24 cellular contexts compared by ENCODE assay signal in genomic region chrX:53283567-53283966, GRCh38.
"Had no signal": no experiment of that assay in that cellular context is flagged by ENCODE, and none has a peak within 500 bp of the region (broad histone marks: within the 10 kb centered on the region; RNA-seq: fewer than 3 reads in every experiment).

No MANE protein-coding gene starts in this region.

- H3K9me3 ChIP-seq: gastrocnemius medialis, mucosa of descending colon, prostate gland, right atrium auricular region, thyroid gland had no signal

- H3K4me3 ChIP-seq: coronary artery, gastrocnemius medialis, mucosa of descending colon, neural progenitor cell, prostate gland, right atrium auricular region, smooth muscle cell, thyroid gland had no signal

- H3K27ac Mint-ChIP-seq: effector memory CD8-positive, alpha-beta T cell; mesothelial cell of epicardium; natural killer cell treated with Interleukin-12 subunit alpha and Interleukin-12 subunit beta and Interleukin-15 and Interleukin-18, amount 100 ng/mL, for 72 hours; stimulated activated naive CD8-positive, alpha-beta T cell treated with anti-CD3 and anti-CD28 coated beads, Interleukin-15, amount 100 ng/mL, for 72 hours had no signal

- H3K9me3 Mint-ChIP-seq: effector memory CD8-positive, alpha-beta T cell; naive B cell; natural killer cell treated with Interleukin-12 subunit alpha and Interleukin-12 subunit beta and Interleukin-15 and Interleukin-18, amount 100 ng/mL, for 72 hours; neural progenitor cell; stimulated activated naive CD8-positive, alpha-beta T cell treated with anti-CD3 and anti-CD28 coated beads, Interleukin-15, amount 100 ng/mL, for 72 hours had no signal

- H3K4me3 Mint-ChIP-seq: effector memory CD8-positive, alpha-beta T cell; mesothelial cell of epicardium; naive B cell; natural killer cell treated with Interleukin-12 subunit alpha and Interleukin-12 subunit beta and Interleukin-15 and Interleukin-18, amount 100 ng/mL, for 72 hours; neural progenitor cell; stimulated activated naive CD8-positive, alpha-beta T cell treated with anti-CD3 and anti-CD28 coated beads, Interleukin-15, amount 100 ng/mL, for 72 hours had no signal

- DNase-seq: effector memory CD8-positive, alpha-beta T cell; gastrocnemius medialis; head of caudate nucleus; kidney; mesenchymal stem cell; mucosa of descending colon; naive B cell; stimulated activated CD4-positive, alpha-beta T cell treated with anti-CD3 and anti-CD28 coated beads, Interleukin-12 subunit alpha, Interleukin-12 subunit beta, amount 100 ng/mL, for 4 hours; stimulated activated CD4-positive, alpha-beta T cell treated with anti-CD3 and anti-CD28 coated beads, Interleukin-1b, Interleukin-23, amount 100 ng/mL, for 48 hours; stimulated activated CD4-positive, alpha-beta T cell treated with anti-CD3 and anti-CD28 coated beads, Interleukin-4, amount 100 ng/mL, for 1 hour; stimulated activated CD8-positive, alpha-beta memory T cell treated with anti-CD3 and anti-CD28 coated beads, Interleukin-4, amount 100 ng/mL, for 48 hours; stimulated activated naive CD4-positive, alpha-beta T cell; stimulated activated naive CD8-positive, alpha-beta T cell treated with anti-CD3 and anti-CD28 coated beads, Interleukin-15, amount 100 ng/mL, for 72 hours; thyroid gland; trophoblast cell had no signal

- H3K36me3 Mint-ChIP-seq: mesothelial cell of epicardium; naive B cell; natural killer cell treated with Interleukin-12 subunit alpha and Interleukin-12 subunit beta and Interleukin-15 and Interleukin-18, amount 100 ng/mL, for 72 hours; neural progenitor cell had no signal

- ATAC-seq: effector memory CD8-positive, alpha-beta T cell; gastrocnemius medialis; left lobe of liver; mucosa of descending colon; natural killer cell treated with Interleukin-12 subunit alpha and Interleukin-12 subunit beta and Interleukin-15 and Interleukin-18, amount 100 ng/mL, for 72 hours; sciatic nerve; stimulated activated naive CD8-positive, alpha-beta T cell treated with anti-CD3 and anti-CD28 coated beads, Interleukin-15, amount 100 ng/mL, for 72 hours had no signal

- H3K27ac ChIP-seq: coronary artery, neural progenitor cell, prostate gland, right atrium auricular region, thyroid gland had no signal

- H3K36me3 ChIP-seq: gastrocnemius medialis, neural progenitor cell, prostate gland, right atrium auricular region, thyroid gland had no signal

- H3K27me3 Mint-ChIP-seq: effector memory CD8-positive, alpha-beta T cell; stimulated activated naive CD8-positive, alpha-beta T cell treated with anti-CD3 and anti-CD28 coated beads, Interleukin-15, amount 100 ng/mL, for 72 hours had no signal

- H3K27me3 ChIP-seq: gastrocnemius medialis, neural progenitor cell, right atrium auricular region, thyroid gland had no signal
